ENCODE assay signal across 24 cellular contexts in the genomic region with DNA sequence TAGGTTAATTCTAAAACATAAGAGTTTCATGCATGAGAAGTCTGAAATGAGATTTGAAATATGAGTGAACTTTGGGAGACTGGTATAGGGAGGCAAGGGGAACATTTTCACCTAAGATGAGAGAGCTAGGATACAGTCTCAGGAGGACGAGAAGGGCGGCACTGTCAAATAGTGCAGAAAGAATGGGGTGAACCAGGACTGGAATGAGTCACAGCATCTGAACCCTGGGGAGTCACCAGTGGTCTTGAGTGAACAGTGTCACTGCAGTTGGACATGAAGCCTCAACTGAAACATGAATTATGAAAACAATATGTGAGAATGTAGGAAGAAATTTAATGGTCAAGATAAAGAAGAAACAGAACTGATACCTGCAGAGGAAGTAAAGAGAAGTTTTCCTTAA. TPM values are rescaled to one million over a fixed set of nuclear protein-coding genes. Genes with fewer than 3 reads are reported as not detected.
DNase-seq lines count a peak whose midpoint lies in the region; ATAC-seq and TF ChIP-seq lines count a peak whose summit lies in the region.
"Had no signal": no experiment of that assay in that cellular context is flagged by ENCODE, and none has a peak within 500 bp of the region (broad histone marks: within the 10 kb centered on the region; RNA-seq: fewer than 3 reads in every experiment).

No MANE protein-coding gene starts in this region.

- H3K4me3 ChIP-seq in GM23338 = no peak overlapping the region
- H3K4me3 ChIP-seq in A673 (ENCODE audit: low read depth, low read length, poor library complexity, severe bottlenecking) = no peak overlapping the region
- H3K4me3 ChIP-seq: adrenal gland, smooth muscle cell, vagina had no signal

- H3K4me1 Mint-ChIP-seq in GM23338 = no peaks in the 10 kb centered on the region; the same call in 2 of the 3 replicates
- no peaks in the 10 kb centered on the region for H3K4me1 Mint-ChIP-seq in progenitor cell of endocrine pancreas (ENCODE audit: low read depth)
- H3K4me1 Mint-ChIP-seq: activated CD4-positive, alpha-beta memory T cell treated with anti-CD3 and anti-CD28 coated beads, Interleukin-2, amount 10 ng/mL, durations not matched to agents 7 days and 5 days had no signal

- no peak overlapping the region for H3K27ac ChIP-seq in GM23338 (ENCODE audit: low read depth)
- H3K27ac ChIP-seq in A673 (ENCODE audit: low read depth, low read length, poor library complexity, severe bottlenecking) = no peak overlapping the region
- H3K27ac ChIP-seq: adrenal gland, parathyroid adenoma, vagina had no signal

- H3K9me2 ChIP-seq in GM23338 (ENCODE audit: insufficient read depth) = no peaks in the 10 kb centered on the region

- POLR2A ChIA-PET in A673 (lab: Charles Lee; ENCODE audit: low non-redundant PET) = no interaction called here

- H3K9me3 Mint-ChIP-seq in GM23338 = no peaks in the 10 kb centered on the region
- no peaks in the 10 kb centered on the region for H3K9me3 Mint-ChIP-seq in progenitor cell of endocrine pancreas (ENCODE audit: low read depth)
- H3K9me3 Mint-ChIP-seq: activated CD4-positive, alpha-beta memory T cell treated with anti-CD3 and anti-CD28 coated beads, Interleukin-2, amount 10 ng/mL, durations not matched to agents 7 days and 5 days; activated T-helper 1 cell treated with anti-CD3 and anti-CD28 coated beads, Interleukin-12 subunit alpha, Interleukin-12 subunit beta, Interleukin-2, Interleukin-4 antibody, amounts not matched to agents 30 ng/mL and 10 ng/mL and 1 ng/mL, durations not matched to agents 14 hours and 24 hours and 36 hours; stimulated activated naive CD8-positive, alpha-beta T cell treated with anti-CD3 and anti-CD28 coated beads, Interleukin-15, Interleukin-2, amounts not matched to agents 100 ng/mL and 50 ng/mL, for 24 hours had no signal

- no peak overlapping the region for H3K4me3 Mint-ChIP-seq in GM23338
- no peak overlapping the region for H3K4me3 Mint-ChIP-seq in progenitor cell of endocrine pancreas (ENCODE audit: low read depth)
- H3K4me3 Mint-ChIP-seq: activated CD4-positive, alpha-beta memory T cell treated with anti-CD3 and anti-CD28 coated beads, Interleukin-2, amount 10 ng/mL, durations not matched to agents 7 days and 5 days; activated T-helper 1 cell treated with anti-CD3 and anti-CD28 coated beads, Interleukin-12 subunit alpha, Interleukin-12 subunit beta, Interleukin-2, Interleukin-4 antibody, amounts not matched to agents 30 ng/mL and 10 ng/mL and 1 ng/mL, durations not matched to agents 14 hours and 24 hours and 36 hours; stimulated activated naive CD8-positive, alpha-beta T cell treated with anti-CD3 and anti-CD28 coated beads, Interleukin-15, Interleukin-2, amounts not matched to agents 100 ng/mL and 50 ng/mL, for 24 hours had no signal

- TF ChIP-seq CTCF in GM23338 (conservative IDR thresholded peaks at IDR 0.05; ENCODE audit: low read depth in 2 of 2) = no peak
- no peak for TF ChIP-seq CTCF in progenitor cell of endocrine pancreas (IDR thresholded peaks at IDR 0.05; ENCODE audit: unreplicated experiment)
- TF ChIP-seq CTCF in A673 (conservative IDR thresholded peaks at IDR 0.05; ENCODE audit: low read depth, low read length) = no peak

- H3F3A ChIP-seq in GM23338 (replicated peaks; ENCODE audit: low read depth) = no peaks in the 10 kb centered on the region

- H3K9me3 ChIP-seq in A673 (ENCODE audit: low read depth, low read length, poor library complexity, severe bottlenecking) = no peaks in the 10 kb centered on the region
- H3K9me3 ChIP-seq: adrenal gland, Caco-2, vagina had no signal

- no peaks in the 10 kb centered on the region for H3K36me3 Mint-ChIP-seq in GM23338 (ENCODE audit: low read depth)
- H3K36me3 Mint-ChIP-seq in progenitor cell of endocrine pancreas (ENCODE audit: insufficient read depth) = no peaks in the 10 kb centered on the region

- H3K27me3 Mint-ChIP-seq in GM23338 (ENCODE audit: insufficient read depth, low read depth, poor library complexity) (no peaks in the 10 kb centered on the region), progenitor cell of endocrine pancreas (no peaks in the 10 kb centered on the region)
- H3K27me3 Mint-ChIP-seq: activated CD4-positive, alpha-beta memory T cell treated with anti-CD3 and anti-CD28 coated beads, Interleukin-2, amount 10 ng/mL, durations not matched to agents 7 days and 5 days; stimulated activated naive CD8-positive, alpha-beta T cell treated with anti-CD3 and anti-CD28 coated beads, Interleukin-15, Interleukin-2, amounts not matched to agents 100 ng/mL and 50 ng/mL, for 24 hours had no signal

- H4K20me1 ChIP-seq in GM23338 (replicated peaks; ENCODE audit: insufficient read depth) = no peaks in the 10 kb centered on the region

- no peaks in the 10 kb centered on the region for H3K79me2 ChIP-seq in GM23338 (replicated peaks; ENCODE audit: insufficient read depth)
- H3K79me2 ChIP-seq: parathyroid adenoma had no signal

- 0 out of 2 replicates have a peak, but pooled peaks cover under 1% of the 10 kb centered on the region for H3K4me1 ChIP-seq in GM23338 (ENCODE audit: insufficient read depth)
- peaks cover 6% of the 10 kb centered on the region for H3K4me1 ChIP-seq in A673 (ENCODE audit: insufficient read depth, low read length, poor library complexity, severe bottlenecking)
- H3K4me1 ChIP-seq: adrenal gland, Caco-2, parathyroid adenoma, vagina had no signal

- H3K27me3 ChIP-seq in GM23338 (ENCODE audit: insufficient read depth) (no peaks in the 10 kb centered on the region), A673 (replicated peaks; ENCODE audit: insufficient read depth, low read depth, low read length, poor library complexity) (no peaks in the 10 kb centered on the region)
- H3K27me3 ChIP-seq: adrenal gland, vagina had no signal

- H3K4me2 ChIP-seq in GM23338 = no peak overlapping the region
- H3K4me2 ChIP-seq: smooth muscle cell had no signal

- no peaks in the 10 kb centered on the region for H3K36me3 ChIP-seq in GM23338 (ENCODE audit: insufficient read depth)
- no peaks in the 10 kb centered on the region for H3K36me3 ChIP-seq in A673 (ENCODE audit: insufficient read depth, low read length, poor library complexity, severe bottlenecking)
- H3K36me3 ChIP-seq: adrenal gland, vagina had no signal

- CTCF ChIA-PET in A673 (lab: Charles Lee) = no interaction called here

- no peak for DNase-seq in GM23338 (ENCODE audit: low spot score)
- no peak for DNase-seq in mesenteric fat pad (ENCODE audit: low spot score)
- DNase-seq in progenitor cell of endocrine pancreas (ENCODE audit: low spot score, unreplicated experiment) = no peak
- no peak for DNase-seq in A673 (ENCODE audit: low spot score)
- DNase-seq: activated CD4-positive, alpha-beta memory T cell treated with anti-CD3 and anti-CD28 coated beads, Interleukin-2, amount 10 ng/mL, durations not matched to agents 7 days and 5 days; adrenal gland; Caco-2; central memory CD4-positive, alpha-beta T cell; HCEC 1CT; Kasumi-1; NCI-H187; NCI-H526; PC-3 had no signal

- H3K27ac Mint-ChIP-seq in GM23338 = no peak overlapping the region
- no peak overlapping the region for H3K27ac Mint-ChIP-seq in progenitor cell of endocrine pancreas
- H3K27ac Mint-ChIP-seq: activated CD4-positive, alpha-beta memory T cell treated with anti-CD3 and anti-CD28 coated beads, Interleukin-2, amount 10 ng/mL, durations not matched to agents 7 days and 5 days; activated T-helper 1 cell treated with anti-CD3 and anti-CD28 coated beads, Interleukin-12 subunit alpha, Interleukin-12 subunit beta, Interleukin-2, Interleukin-4 antibody, amounts not matched to agents 30 ng/mL and 10 ng/mL and 1 ng/mL, durations not matched to agents 14 hours and 24 hours and 36 hours; stimulated activated naive CD8-positive, alpha-beta T cell treated with anti-CD3 and anti-CD28 coated beads, Interleukin-15, Interleukin-2, amounts not matched to agents 100 ng/mL and 50 ng/mL, for 24 hours had no signal

- no TSS peak for BruUV-seq in A673 (replicated peaks; lab: Mats Ljungman, UMichigan)

- ATAC-seq in GM18868 (IDR thresholded peaks at IDR 0.05; ENCODE audit: unreplicated experiment) (peak; percentile 90), GM21423 (IDR thresholded peaks at IDR 0.05; ENCODE audit: unreplicated experiment) (peak; percentile 62), HG02973 (IDR thresholded peaks at IDR 0.05; ENCODE audit: unreplicated experiment) (peak; percentile 83), HG03520 (IDR thresholded peaks at IDR 0.05; ENCODE audit: unreplicated experiment) (peak; percentile 93), GM23338 (no peak)
- ATAC-seq: left lobe of liver, PC-3 had no signal

- intact Hi-C loops in A673 (cut with micrococcal nuclease; ENCODE audit: unreplicated experiment) = loop anchor here (2.0 kb wide), 1 partner anchor 63 kb away; no protein-coding TSS in a partner anchor

- H2AFZ ChIP-seq in GM23338 = no peak overlapping the region
- H2AFZ ChIP-seq: parathyroid adenoma had no signal

TF ChIP-seq in GM23338, 12 proteins besides CTCF, POLR2A, EP300 and RAD21 (continues in another document):
- TF ChIP-seq POLR2AphosphoS5 (IDR thresholded peaks at IDR 0.05; ENCODE audit: low read depth) (no peak), CREB1 (CRISPR knock-in tag; IDR thresholded peaks at IDR 0.05; ENCODE audit: low read depth) (no peak), ZNF114 (CRISPR knock-in tag; IDR thresholded peaks at IDR 0.05) (no peak), JUNB (IDR thresholded peaks at IDR 0.05; ENCODE audit: unreplicated experiment) (no peak)

RNA-seq across cellular contexts. Expression of a gene that starts 33.8 kb away (rescaled TPM):
- 0.89 and 1.6 TPM in 2 replicates for total RNA-seq in GM23338 (2014; rRNA removed; shearing (Covaris generic))
- 6.0 and 6.3 TPM in 2 replicates for polyA plus RNA-seq in GM23338 (2016; fragmentation: Nextera tagmentation; extraction: Ambion mirVana)
- total RNA-seq in mesenteric fat pad (33.2 TPM), progenitor cell of endocrine pancreas (not detected in 2 replicates), A673 (2021) (14.3 and 14.7 TPM in 2 replicates)
- total RNA-seq: activated CD4-positive, alpha-beta memory T cell treated with anti-CD3 and anti-CD28 coated beads, Interleukin-2, amount 10 ng/mL, durations not matched to agents 7 days and 5 days; activated T-helper 1 cell treated with anti-CD3 and anti-CD28 coated beads, Interleukin-12 subunit alpha, Interleukin-12 subunit beta, Interleukin-2, Interleukin-4 antibody, amounts not matched to agents 30 ng/mL and 10 ng/mL and 1 ng/mL, durations not matched to agents 14 hours and 24 hours and 36 hours; Caco-2 had no signal

RNA-seq across cellular contexts. Expression of a gene that starts 48.9 kb away (rescaled TPM):
- total RNA-seq in GM23338 (2014; rRNA removed; shearing (Covaris generic)) = 35.7 and 42.2 TPM in 2 replicates
- polyA plus RNA-seq in GM23338 (2016; fragmentation: Nextera tagmentation; extraction: Ambion mirVana) = 58.8 and 69.2 TPM in 2 replicates
- total RNA-seq in mesenteric fat pad (20.6 TPM), progenitor cell of endocrine pancreas (24.9 and 30.5 TPM in 2 replicates), A673 (2021) (19.2 and 19.8 TPM in 2 replicates)

RNA-seq across cellular contexts. Expression of a gene that starts 48.9 kb away (rescaled TPM):
- total RNA-seq in GM23338 (2014; rRNA removed; shearing (Covaris generic)) = not detected in 2 replicates
- polyA plus RNA-seq in GM23338 (2016; fragmentation: Nextera tagmentation; extraction: Ambion mirVana) = 0.87 and 1.6 TPM in 2 replicates
- total RNA-seq in mesenteric fat pad (not detected), progenitor cell of endocrine pancreas (not detected in 2 replicates), A673 (2021) (not detected in 2 replicates)
- total RNA-seq: activated CD4-positive, alpha-beta memory T cell treated with anti-CD3 and anti-CD28 coated beads, Interleukin-2, amount 10 ng/mL, durations not matched to agents 7 days and 5 days; activated T-helper 1 cell treated with anti-CD3 and anti-CD28 coated beads, Interleukin-12 subunit alpha, Interleukin-12 subunit beta, Interleukin-2, Interleukin-4 antibody, amounts not matched to agents 30 ng/mL and 10 ng/mL and 1 ng/mL, durations not matched to agents 14 hours and 24 hours and 36 hours; adrenal gland; left lobe of liver; PC-3; SK-MEL-5; smooth muscle cell; vagina had no signal
- polyA plus RNA-seq: adrenal gland, smooth muscle cell had no signal
